ENCODE assay signal across 26 cellular contexts in genomic region chr7:39695852-39696586, GRCh38.
"Had no signal": no experiment of that assay in that cellular context is flagged by ENCODE, and none has a peak within 500 bp of the region (broad histone marks: within the 10 kb centered on the region; RNA-seq: fewer than 3 reads in every experiment).

No MANE protein-coding gene starts in this region.

- H3K27me3 Mint-ChIP-seq: activated CD4-positive, alpha-beta T cell treated with anti-CD3 and anti-CD28 coated beads for 36 hours; activated CD8-positive, alpha-beta memory T cell treated with anti-CD3 and anti-CD28 coated beads, Interleukin-2, amount 10 ng/mL, durations not matched to agents 7 days and 5 days; central memory CD8-positive, alpha-beta T cell; dendritic cell treated with granulocyte-macrophage colony-stimulating factor and Interleukin-4, amounts not matched to agents 40 ng/mL and 50 ng/mL, for 4 days; naive thymus-derived CD4-positive, alpha-beta T cell; progenitor cell of endocrine pancreas; stimulated activated naive CD8-positive, alpha-beta T cell treated with anti-CD3 and anti-CD28 coated beads, Interleukin-15, Interleukin-2, amounts not matched to agents 100 ng/mL and 50 ng/mL, for 24 hours; T-cell had no signal

- H3K36me3 ChIP-seq: ovary had no signal

- H3K9me3 ChIP-seq: gastrocnemius medialis, ovary, sigmoid colon, upper lobe of left lung had no signal

- H3K9me3 Mint-ChIP-seq: dendritic cell treated with granulocyte-macrophage colony-stimulating factor and Interleukin-4, amounts not matched to agents 40 ng/mL and 50 ng/mL, for 4 days; stimulated activated effector memory CD8-positive, alpha-beta T cell treated with anti-CD3 and anti-CD28 coated beads, Interleukin-12 subunit alpha, Interleukin-12 subunit beta, amount 100 ng/mL, for 72 hours; T-helper 2 cell treated with Interferon-gamma antibody and Interleukin-4, amounts not matched to agents 5 μg/mL and 100 μg/mL, for 36 hours had no signal

- H3K27ac ChIP-seq: epithelial cell of prostate, gastrocnemius medialis, ovary, sigmoid colon had no signal

- DNase-seq: activated CD4-positive, alpha-beta T cell treated with anti-CD3 and anti-CD28 coated beads for 36 hours; activated CD4-positive, CD25-positive, alpha-beta regulatory T cell; activated CD8-positive, alpha-beta memory T cell treated with anti-CD3 and anti-CD28 coated beads, Interleukin-2, amount 10 ng/mL, durations not matched to agents 7 days and 5 days; activated CD8-positive, alpha-beta T cell treated with anti-CD3 and anti-CD28 coated beads, Interleukin-2, amount 10 ng/mL, durations not matched to agents 7 days and 5 days; activated effector memory CD4-positive, alpha-beta T cell treated with Interleukin-2 at 50 U/mL for 16 hours; activated naive CD4-positive, alpha-beta T cell treated with anti-CD3 and anti-CD28 coated beads for 36 hours; gastrocnemius medialis; glutamatergic neuron; hippocampal formation; left cardiac atrium; left ventricle myocardium superior; naive thymus-derived CD4-positive, alpha-beta T cell; ovary; sigmoid colon; small intestine; stimulated activated CD4-positive, alpha-beta T cell treated with anti-CD3 and anti-CD28 coated beads, Interleukin-4, amount 100 ng/mL, for 24 hours; substantia nigra; T-cell; upper lobe of left lung had no signal

- H3K4me3 Mint-ChIP-seq: activated CD4-positive, alpha-beta T cell treated with anti-CD3 and anti-CD28 coated beads for 36 hours; activated CD8-positive, alpha-beta memory T cell treated with anti-CD3 and anti-CD28 coated beads, Interleukin-2, amount 10 ng/mL, durations not matched to agents 7 days and 5 days; activated CD8-positive, alpha-beta T cell treated with anti-CD3 and anti-CD28 coated beads, Interleukin-2, amount 10 ng/mL, durations not matched to agents 7 days and 5 days; activated naive CD4-positive, alpha-beta T cell treated with anti-CD3 and anti-CD28 coated beads for 36 hours; central memory CD8-positive, alpha-beta T cell; dendritic cell treated with granulocyte-macrophage colony-stimulating factor and Interleukin-4, amounts not matched to agents 40 ng/mL and 50 ng/mL, for 4 days; naive thymus-derived CD4-positive, alpha-beta T cell; stimulated activated effector memory CD8-positive, alpha-beta T cell treated with anti-CD3 and anti-CD28 coated beads, Interleukin-12 subunit alpha, Interleukin-12 subunit beta, amount 100 ng/mL, for 72 hours; stimulated activated naive CD8-positive, alpha-beta T cell treated with anti-CD3 and anti-CD28 coated beads, Interleukin-15, Interleukin-2, amounts not matched to agents 100 ng/mL and 50 ng/mL, for 24 hours; T-cell; T-helper 2 cell treated with Interferon-gamma antibody and Interleukin-4, amounts not matched to agents 5 μg/mL and 100 μg/mL, for 36 hours had no signal

- ATAC-seq: activated CD4-positive, alpha-beta T cell treated with anti-CD3 and anti-CD28 coated beads for 36 hours; activated CD8-positive, alpha-beta memory T cell treated with anti-CD3 and anti-CD28 coated beads, Interleukin-2, amount 10 ng/mL, durations not matched to agents 7 days and 5 days; activated CD8-positive, alpha-beta T cell treated with anti-CD3 and anti-CD28 coated beads, Interleukin-2, amount 10 ng/mL, durations not matched to agents 7 days and 5 days; left cardiac atrium; left ventricle myocardium superior; naive thymus-derived CD4-positive, alpha-beta T cell; stimulated activated effector memory CD8-positive, alpha-beta T cell treated with anti-CD3 and anti-CD28 coated beads, Interleukin-12 subunit alpha, Interleukin-12 subunit beta, amount 100 ng/mL, for 72 hours; T-cell had no signal

- H3K27ac Mint-ChIP-seq: activated CD4-positive, alpha-beta T cell treated with anti-CD3 and anti-CD28 coated beads for 36 hours; activated CD8-positive, alpha-beta memory T cell treated with anti-CD3 and anti-CD28 coated beads, Interleukin-2, amount 10 ng/mL, durations not matched to agents 7 days and 5 days; activated CD8-positive, alpha-beta T cell treated with anti-CD3 and anti-CD28 coated beads, Interleukin-2, amount 10 ng/mL, durations not matched to agents 7 days and 5 days; activated naive CD4-positive, alpha-beta T cell treated with anti-CD3 and anti-CD28 coated beads for 36 hours; dendritic cell treated with granulocyte-macrophage colony-stimulating factor and Interleukin-4, amounts not matched to agents 40 ng/mL and 50 ng/mL, for 4 days; progenitor cell of endocrine pancreas; stimulated activated naive CD8-positive, alpha-beta T cell treated with anti-CD3 and anti-CD28 coated beads, Interleukin-15, Interleukin-2, amounts not matched to agents 100 ng/mL and 50 ng/mL, for 24 hours; T-cell; T-helper 2 cell treated with Interferon-gamma antibody and Interleukin-4, amounts not matched to agents 5 μg/mL and 100 μg/mL, for 36 hours had no signal

- H3K27me3 ChIP-seq: gastrocnemius medialis, ovary, sigmoid colon, upper lobe of left lung had no signal

- H3K4me1 ChIP-seq: gastrocnemius medialis, upper lobe of left lung had no signal

- H3K4me3 ChIP-seq: gastrocnemius medialis, ovary, sigmoid colon, upper lobe of left lung had no signal

- H3K4me1 Mint-ChIP-seq: activated CD8-positive, alpha-beta memory T cell treated with anti-CD3 and anti-CD28 coated beads, Interleukin-2, amount 10 ng/mL, durations not matched to agents 7 days and 5 days; central memory CD8-positive, alpha-beta T cell; stimulated activated effector memory CD8-positive, alpha-beta T cell treated with anti-CD3 and anti-CD28 coated beads, Interleukin-12 subunit alpha, Interleukin-12 subunit beta, amount 100 ng/mL, for 72 hours had no signal
